ENCODE assay signal across 9 cellular contexts in the genomic region with DNA sequence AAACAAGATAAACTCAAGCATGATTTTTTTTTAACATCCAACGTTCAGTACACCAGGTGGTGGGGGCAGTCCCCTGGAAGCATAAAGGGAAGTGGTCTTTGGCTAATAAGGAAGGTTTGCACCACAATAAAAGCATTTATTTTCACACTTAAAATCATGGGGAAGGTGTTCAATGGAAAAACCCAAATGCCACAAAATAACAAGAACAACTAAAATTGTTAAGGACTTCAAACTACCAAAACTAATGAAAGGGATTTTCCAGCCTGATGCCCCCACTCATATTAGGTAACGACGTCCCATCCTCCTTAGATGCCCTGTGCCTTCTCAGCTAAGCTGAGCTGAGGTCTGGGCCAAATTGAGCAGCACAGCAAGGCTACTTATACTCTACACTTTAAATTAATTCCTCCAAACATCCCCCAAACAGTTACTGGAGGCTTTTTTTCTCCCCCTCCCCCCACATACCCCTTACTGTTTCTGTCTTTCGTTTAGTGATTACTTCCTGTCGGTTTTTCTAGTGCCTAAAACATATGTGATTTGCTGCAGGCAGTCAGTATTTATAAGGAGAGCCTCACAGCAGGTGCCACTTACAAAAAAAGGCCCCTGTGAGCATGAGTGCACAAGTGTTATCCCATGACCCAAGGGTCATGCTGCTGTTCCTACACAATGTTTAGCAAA.
DNase-seq lines count a peak whose midpoint lies in the region; ATAC-seq and TF ChIP-seq lines count a peak whose summit lies in the region.
"Had no signal": no experiment of that assay in that cellular context is flagged by ENCODE, and none has a peak within 500 bp of the region (broad histone marks: within the 10 kb centered on the region; RNA-seq: fewer than 3 reads in every experiment).

No MANE protein-coding gene starts in this region.

- H3K4me2 ChIP-seq in DOHH2 (ENCODE audit: low read length), result peak overlapping the region; percentile 93
- peak overlapping the region; percentile 74 for H3K4me2 ChIP-seq in OCI-LY1 (ENCODE audit: low read length)

- DNase-seq in middle frontal gyrus (ENCODE audit: extremely low spot score, low spot score) (no peak), NCI-H1048 (lab: John Stamatoyannopoulos, UW) (no peak)
- no peak for DNase-seq in naive thymus-derived CD4-positive, alpha-beta T cell
- DNase-seq in CD8-positive, alpha-beta T cell, result no peak
- DNase-seq: stimulated activated naive CD8-positive, alpha-beta T cell treated with anti-CD3 and anti-CD28 coated beads, Interleukin-15, Interleukin-2, amounts not matched to agents 100 U/mL and 50 U/mL, for 24 hours had no signal

- H3K9me3 Mint-ChIP-seq in naive thymus-derived CD4-positive, alpha-beta T cell, result peaks cover 0 to 6% (median 2%) of the 10 kb centered on the region in 11 donors
- H3K9me3 Mint-ChIP-seq in CD8-positive, alpha-beta T cell, result peaks cover 2% of the 10 kb centered on the region

- POLR2A ChIA-PET in naive thymus-derived CD4-positive, alpha-beta T cell (lab: Charles Lee), result no interaction called here
- POLR2A ChIA-PET in CD8-positive, alpha-beta T cell (lab: Charles Lee), result no interaction called here

- TF ChIP-seq CTCF in DOHH2 (IDR thresholded peaks at IDR 0.05; ENCODE audit: low read depth, low read length, poor library complexity, severe bottlenecking) (no peak), OCI-LY1 (IDR thresholded peaks at IDR 0.05; ENCODE audit: low read length) (no peak)
- TF ChIP-seq CTCF in CD8-positive, alpha-beta T cell (IDR thresholded peaks at IDR 0.05), result no peak

- H3K27me3 Mint-ChIP-seq in naive thymus-derived CD4-positive, alpha-beta T cell, result no peaks in the 10 kb centered on the region
- H3K27me3 Mint-ChIP-seq in CD8-positive, alpha-beta T cell (ENCODE audit: low read depth), result peaks cover under 1% of the 10 kb centered on the region

- intact Hi-C loops in naive thymus-derived CD4-positive, alpha-beta T cell (cut with micrococcal nuclease), result no loop called here
- intact Hi-C loops in CD8-positive, alpha-beta T cell (cut with DNase I, micrococcal nuclease), result loop anchor here in 1 of 2 experiments (2.0 kb wide), 1 partner anchor 55 kb away; no protein-coding TSS in a partner anchor

- no peaks in the 10 kb centered on the region for H3K9me3 ChIP-seq in DOHH2 (ENCODE audit: control insufficient read depth, insufficient read depth, low read length)
- H3K9me3 ChIP-seq in OCI-LY1 (ENCODE audit: low read length), result no peaks in the 10 kb centered on the region
- no peaks in the 10 kb centered on the region for H3K9me3 ChIP-seq in naive thymus-derived CD4-positive, alpha-beta T cell (ENCODE audit: control insufficient read depth in 2 of 3, low read length in 3 of 3)
- no peaks in the 10 kb centered on the region for H3K9me3 ChIP-seq in CD8-positive, alpha-beta T cell (ENCODE audit: low read length)

- peaks cover 0 to 2% (median 0%) of the 10 kb centered on the region in 7 donors for H3K4me1 Mint-ChIP-seq in naive thymus-derived CD4-positive, alpha-beta T cell
- H3K4me1 Mint-ChIP-seq in CD8-positive, alpha-beta T cell (ENCODE audit: low read depth), result no peaks in the 10 kb centered on the region

- H3K4me3 ChIP-seq in DOHH2 (ENCODE audit: low read length) (peak overlapping the region; percentile 68), OCI-LY1 (ENCODE audit: low read depth, low read length, poor library complexity, severe bottlenecking) (peak overlapping the region; percentile 18)
- no peak overlapping the region for H3K4me3 ChIP-seq in naive thymus-derived CD4-positive, alpha-beta T cell (ENCODE audit: low read length)
- H3K4me3 ChIP-seq in CD8-positive, alpha-beta T cell (ENCODE audit: low read depth, low read length), result no peak overlapping the region

- CTCF ChIA-PET in naive thymus-derived CD4-positive, alpha-beta T cell (lab: Charles Lee), result no interaction called here
- CTCF ChIA-PET in CD8-positive, alpha-beta T cell (lab: Charles Lee), result no interaction called here

- H3K36me3 Mint-ChIP-seq in naive thymus-derived CD4-positive, alpha-beta T cell, result no peaks in the 10 kb centered on the region
- H3K36me3 Mint-ChIP-seq in CD8-positive, alpha-beta T cell, result no peaks in the 10 kb centered on the region

- H4K20me1 ChIP-seq in DOHH2 (ENCODE audit: control insufficient read depth, insufficient read depth, low read depth, low read length) (no peaks in the 10 kb centered on the region), OCI-LY1 (ENCODE audit: insufficient read depth, low read length) (no peaks in the 10 kb centered on the region)

- peak; percentile 71 for ATAC-seq in GM19467 (IDR thresholded peaks at IDR 0.05; ENCODE audit: unreplicated experiment)
- ATAC-seq in HG03175 (IDR thresholded peaks at IDR 0.05; ENCODE audit: unreplicated experiment), result peak; percentile 66
- ATAC-seq in naive thymus-derived CD4-positive, alpha-beta T cell, result no peak
- no peak for ATAC-seq in CD8-positive, alpha-beta T cell
- ATAC-seq: stimulated activated naive CD8-positive, alpha-beta T cell treated with anti-CD3 and anti-CD28 coated beads, Interleukin-15, Interleukin-2, amounts not matched to agents 100 U/mL and 50 U/mL, for 24 hours had no signal

- H3K4me1 ChIP-seq in DOHH2 (ENCODE audit: control insufficient read depth, low read length) (peaks cover 83% of the 10 kb centered on the region), OCI-LY1 (ENCODE audit: insufficient read depth, low read length, severe bottlenecking) (peaks cover 90% of the 10 kb centered on the region)
- no peaks in the 10 kb centered on the region for H3K4me1 ChIP-seq in naive thymus-derived CD4-positive, alpha-beta T cell (ENCODE audit: control insufficient read depth in 2 of 2, insufficient read depth in 2 of 2, low read length in 2 of 2)
- no peaks in the 10 kb centered on the region for H3K4me1 ChIP-seq in CD8-positive, alpha-beta T cell (ENCODE audit: insufficient read depth, low read length)

- H3K79me2 ChIP-seq in DOHH2 (ENCODE audit: control insufficient read depth, low read length) (no peaks in the 10 kb centered on the region), OCI-LY1 (ENCODE audit: insufficient read depth, low read length) (no peaks in the 10 kb centered on the region)

- H3K9me2 ChIP-seq in DOHH2 (replicated peaks; ENCODE audit: control insufficient read depth, low read length) (no peaks in the 10 kb centered on the region), OCI-LY1 (ENCODE audit: low read depth, low read length) (no peaks in the 10 kb centered on the region)

- H3K27ac ChIP-seq in DOHH2 (ENCODE audit: low read depth, low read length) (peak overlapping the region; percentile 93), OCI-LY1 (ENCODE audit: low read depth, low read length, poor library complexity, severe bottlenecking) (peak overlapping the region; percentile 97)
- no peak overlapping the region for H3K27ac ChIP-seq in naive thymus-derived CD4-positive, alpha-beta T cell (ENCODE audit: low read depth, low read length)
- no peak overlapping the region for H3K27ac ChIP-seq in CD8-positive, alpha-beta T cell (ENCODE audit: low read depth, low read length)

- peaks cover 9% of the 10 kb centered on the region; the same call in 1 of the 2 replicates for H3K36me3 ChIP-seq in DOHH2 (ENCODE audit: control insufficient read depth, low read length)
- H3K36me3 ChIP-seq in OCI-LY1 (ENCODE audit: insufficient read depth, low read length), result no peaks in the 10 kb centered on the region
- H3K36me3 ChIP-seq in naive thymus-derived CD4-positive, alpha-beta T cell (ENCODE audit: control insufficient read depth in 2 of 3, insufficient read depth in 3 of 3, low read length in 3 of 3), result no peaks in the 10 kb centered on the region
- no peaks in the 10 kb centered on the region for H3K36me3 ChIP-seq in CD8-positive, alpha-beta T cell (ENCODE audit: insufficient read depth, low read length)

- no peak overlapping the region for H2AFZ ChIP-seq in OCI-LY1 (ENCODE audit: low read length)

- no peak overlapping the region for H3K27ac Mint-ChIP-seq in naive thymus-derived CD4-positive, alpha-beta T cell
- no peak overlapping the region for H3K27ac Mint-ChIP-seq in CD8-positive, alpha-beta T cell

- H3K27me3 ChIP-seq in DOHH2 (ENCODE audit: control insufficient read depth, low read length) (no peaks in the 10 kb centered on the region), OCI-LY1 (ENCODE audit: insufficient read depth, low read length) (no peaks in the 10 kb centered on the region)
- H3K27me3 ChIP-seq in naive thymus-derived CD4-positive, alpha-beta T cell (ENCODE audit: control insufficient read depth in 2 of 2, insufficient read depth in 2 of 2, low read length in 2 of 2), result no peaks in the 10 kb centered on the region
- no peaks in the 10 kb centered on the region for H3K27me3 ChIP-seq in CD8-positive, alpha-beta T cell (ENCODE audit: insufficient read depth, low read length)

- peaks cover 27% of the 10 kb centered on the region for H3F3A ChIP-seq in DOHH2 (ENCODE audit: control insufficient read depth, insufficient read depth)
- H3F3A ChIP-seq in OCI-LY1 (ENCODE audit: insufficient read depth, low read length), result 0 out of 2 replicates have a peak, but pooled peaks cover 11% of the 10 kb centered on the region

- no peak overlapping the region for H3K4me3 Mint-ChIP-seq in naive thymus-derived CD4-positive, alpha-beta T cell
- H3K4me3 Mint-ChIP-seq in CD8-positive, alpha-beta T cell, result no peak overlapping the region

- peak overlapping the region; percentile 59 for H3K9ac ChIP-seq in OCI-LY1 (ENCODE audit: low read length)

Comparison
In these comparisons a context has a peak if more than half of its experiments do, and no peak if none do; other contexts are left out.
1. H3K27ac ChIP-seq: peak in DOHH2 (single experiment) and OCI-LY1 (single experiment); none in naive thymus-derived CD4-positive, alpha-beta T cell (single experiment) and CD8-positive, alpha-beta T cell (single experiment).
2. H3K4me3 ChIP-seq: peak in DOHH2 (single experiment) and OCI-LY1 (single experiment); none in naive thymus-derived CD4-positive, alpha-beta T cell (single experiment) and CD8-positive, alpha-beta T cell (single experiment).
3. ATAC-seq: peak in GM19467 (single experiment) and HG03175 (single experiment); none in naive thymus-derived CD4-positive, alpha-beta T cell (single experiment) and CD8-positive, alpha-beta T cell (single experiment).